ENCODE assay signal across 20 cellular contexts in genomic region chr3:184585545-184585944, GRCh38. TPM values are rescaled to one million over a fixed set of nuclear protein-coding genes. Genes with fewer than 3 reads are reported as not detected.
"Had no signal": no experiment of that assay in that cellular context is flagged by ENCODE, and none has a peak within 500 bp of the region (broad histone marks: within the 10 kb centered on the region; RNA-seq: fewer than 3 reads in every experiment).

No MANE protein-coding gene starts in this region.

- H3K4me3 Mint-ChIP-seq: central memory CD8-positive, alpha-beta T cell; stimulated activated naive B cell treated with anti-CD40 and anti-IgM and Interleukin-4, amounts not matched to agents 10 μg/mL and 1 μg/mL and 100 μg/mL, for 72 hours had no signal

- H3K36me3 Mint-ChIP-seq: activated naive CD4-positive, alpha-beta T cell treated with anti-CD3 and anti-CD28 coated beads, Interleukin-2, amount 50 U/mL, for 72 hours; stimulated activated naive B cell treated with anti-CD40 and anti-IgM and Interleukin-4, amounts not matched to agents 10 μg/mL and 1 μg/mL and 100 μg/mL, for 72 hours had no signal

- H3K27me3 Mint-ChIP-seq: brain had no signal

- DNase-seq: activated T-cell treated with anti-CD3 and anti-CD28 coated beads, Interleukin-2, amount 50 U/mL, for 1 hour; aorta; erythroblast; foreskin fibroblast; heart right ventricle; left colon; mesenchymal stem cell; naive thymus-derived CD8-positive, alpha-beta T cell; sigmoid colon; stimulated activated CD4-positive, alpha-beta T cell treated with anti-CD3 and anti-CD28 coated beads, Interleukin-2, amount 100 ng/mL, for 48 hours; stimulated activated CD8-positive, alpha-beta memory T cell treated with anti-CD3 and anti-CD28 coated beads, Interleukin-4, amount 100 ng/mL, for 48 hours; stimulated activated naive B cell treated with anti-CD40 and anti-IgM and Interleukin-4, amounts not matched to agents 10 μg/mL and 1 μg/mL and 100 μg/mL, for 72 hours; T-helper 1 cell; transverse colon; uterus had no signal

- H3K27me3 ChIP-seq: sigmoid colon, transverse colon, uterus had no signal

- H3K36me3 ChIP-seq: transverse colon, uterus had no signal

- ATAC-seq: activated naive CD4-positive, alpha-beta T cell treated with anti-CD3 and anti-CD28 coated beads, Interleukin-2, amount 50 U/mL, for 72 hours; heart right ventricle; left colon; naive thymus-derived CD8-positive, alpha-beta T cell; stimulated activated naive B cell treated with anti-CD40 and anti-IgM and Interleukin-4, amounts not matched to agents 10 μg/mL and 1 μg/mL and 100 μg/mL, for 72 hours; WTC11 had no signal

- H3K27ac Mint-ChIP-seq: activated naive CD4-positive, alpha-beta T cell treated with anti-CD3 and anti-CD28 coated beads, Interleukin-2, amount 50 U/mL, for 72 hours; stimulated activated naive B cell treated with anti-CD40 and anti-IgM and Interleukin-4, amounts not matched to agents 10 μg/mL and 1 μg/mL and 100 μg/mL, for 72 hours; WTC11 had no signal

- H3K4me3 ChIP-seq: coronary artery, heart right ventricle, sigmoid colon, transverse colon, uterus had no signal

- H3K9me3 Mint-ChIP-seq: activated naive CD4-positive, alpha-beta T cell treated with anti-CD3 and anti-CD28 coated beads, Interleukin-2, amount 50 U/mL, for 72 hours; brain; central memory CD8-positive, alpha-beta T cell; naive thymus-derived CD8-positive, alpha-beta T cell; stimulated activated naive B cell treated with anti-CD40 and anti-IgM and Interleukin-4, amounts not matched to agents 10 μg/mL and 1 μg/mL and 100 μg/mL, for 72 hours; WTC11 had no signal

- H3K9me3 ChIP-seq: heart right ventricle, sigmoid colon, transverse colon, uterus had no signal

RNA-seq across cellular contexts. Expression of gene EPHB3, which starts 24.0 kb away (rescaled TPM):
- total RNA-seq: naive thymus-derived CD8-positive, alpha-beta T cell had no signal
